Comparison of ENCODE assay signal across 21 cellular contexts in the genomic region with DNA sequence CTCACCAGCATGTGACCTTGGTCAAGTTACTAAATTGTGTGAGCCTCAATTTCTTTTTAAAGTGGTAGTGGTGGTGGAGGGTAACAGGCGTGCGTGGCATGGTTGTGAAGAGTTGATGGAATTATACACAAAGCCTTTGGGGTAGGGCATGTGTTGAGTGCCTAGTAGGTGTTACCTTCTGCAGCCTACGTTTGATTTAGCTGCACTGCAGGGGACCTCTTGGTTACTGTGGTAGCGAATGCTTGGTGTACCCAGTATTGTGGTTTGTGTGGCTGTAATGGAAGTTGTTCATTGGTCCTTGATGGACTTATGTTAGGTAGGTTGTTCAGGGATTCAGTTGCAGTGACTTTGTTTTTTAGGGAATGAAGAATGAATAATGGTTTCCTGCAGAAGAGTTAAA. TPM values are rescaled to one million over a fixed set of nuclear protein-coding genes. Genes with fewer than 3 reads are reported as not detected.
DNase-seq lines count a peak whose midpoint lies in the region; ATAC-seq and TF ChIP-seq lines count a peak whose summit lies in the region.
"Had no signal": no experiment of that assay in that cellular context is flagged by ENCODE, and none has a peak within 500 bp of the region (broad histone marks: within the 10 kb centered on the region; RNA-seq: fewer than 3 reads in every experiment).

No MANE protein-coding gene starts in this region.

- H3K4me3 Mint-ChIP-seq in activated CD8-positive, alpha-beta memory T cell treated with anti-CD3 and anti-CD28 coated beads, Interleukin-2, amount 10 ng/mL, durations not matched to agents 7 days and 5 days = no peak overlapping the region
- peak overlapping the region in 2 of 3 donors; percentile 25 to 66 for H3K4me3 Mint-ChIP-seq in T-cell
- no peak overlapping the region for H3K4me3 Mint-ChIP-seq in chondrocyte (ENCODE audit: unreplicated experiment)
- no peak overlapping the region for H3K4me3 Mint-ChIP-seq in stimulated activated effector memory CD8-positive, alpha-beta T cell treated with anti-CD3 and anti-CD28 coated beads, Interleukin-12 subunit alpha, Interleukin-12 subunit beta, amount 100 ng/mL, for 72 hours

- H3K9me3 ChIP-seq in psoas muscle = no peaks in the 10 kb centered on the region
- H3K9me3 ChIP-seq: A549, MG63, SK-N-SH had no signal

- no peak overlapping the region for H3K27ac ChIP-seq in psoas muscle
- H3K27ac ChIP-seq: A549 had no signal

- POLR2A ChIA-PET in T-cell (lab: Charles Lee) = no interaction called here

- no peaks in the 10 kb centered on the region for H3K27me3 Mint-ChIP-seq in activated CD8-positive, alpha-beta memory T cell treated with anti-CD3 and anti-CD28 coated beads, Interleukin-2, amount 10 ng/mL, durations not matched to agents 7 days and 5 days
- H3K27me3 Mint-ChIP-seq in T-cell = no peaks in the 10 kb centered on the region
- no peaks in the 10 kb centered on the region for H3K27me3 Mint-ChIP-seq in chondrocyte (ENCODE audit: low read depth)

- H3K36me3 Mint-ChIP-seq in activated CD8-positive, alpha-beta memory T cell treated with anti-CD3 and anti-CD28 coated beads, Interleukin-2, amount 10 ng/mL, durations not matched to agents 7 days and 5 days = peaks cover 68% of the 10 kb centered on the region
- peaks cover 43% of the 10 kb centered on the region for H3K36me3 Mint-ChIP-seq in T-cell
- H3K36me3 Mint-ChIP-seq in chondrocyte (ENCODE audit: low read depth) = peaks cover 24% of the 10 kb centered on the region
- H3K36me3 Mint-ChIP-seq in stimulated activated effector memory CD8-positive, alpha-beta T cell treated with anti-CD3 and anti-CD28 coated beads, Interleukin-12 subunit alpha, Interleukin-12 subunit beta, amount 100 ng/mL, for 72 hours = peaks cover 100% of the 10 kb centered on the region

- H3K27me3 ChIP-seq in psoas muscle (ENCODE audit: insufficient read depth in 3 of 3, low read length in 2 of 3) = no peaks in the 10 kb centered on the region
- H3K27me3 ChIP-seq: MG63 had no signal

- peaks cover 65% of the 10 kb centered on the region for H3K4me1 Mint-ChIP-seq in activated CD8-positive, alpha-beta memory T cell treated with anti-CD3 and anti-CD28 coated beads, Interleukin-2, amount 10 ng/mL, durations not matched to agents 7 days and 5 days
- peaks cover 71 to 74% (median 72%) of the 10 kb centered on the region in 3 donors for H3K4me1 Mint-ChIP-seq in T-cell
- H3K4me1 Mint-ChIP-seq in chondrocyte (ENCODE audit: low read depth) = peaks cover 19% of the 10 kb centered on the region
- peaks cover 63% of the 10 kb centered on the region for H3K4me1 Mint-ChIP-seq in stimulated activated effector memory CD8-positive, alpha-beta T cell treated with anti-CD3 and anti-CD28 coated beads, Interleukin-12 subunit alpha, Interleukin-12 subunit beta, amount 100 ng/mL, for 72 hours

- H3K4me1 ChIP-seq in psoas muscle = peaks cover 26% of the 10 kb centered on the region
- H3K4me1 ChIP-seq: A549 had no signal

- DNase-seq in activated CD8-positive, alpha-beta memory T cell treated with anti-CD3 and anti-CD28 coated beads, Interleukin-2, amount 10 ng/mL, durations not matched to agents 7 days and 5 days = no peak
- DNase-seq in activated CD8-positive, alpha-beta memory T cell treated with anti-CD3 and anti-CD28 coated beads, Interleukin-2, amount 50 U/mL, for 4 hours = no peak
- DNase-seq in T-cell (no peak), chondrocyte (ENCODE audit: low spot score) (peak; percentile 5), psoas muscle (no peak), NCI-H1930 (lab: John Stamatoyannopoulos, UW) (no peak), NCI-H524 (lab: John Stamatoyannopoulos, UW) (no peak)
- DNase-seq in stimulated activated effector memory CD8-positive, alpha-beta T cell treated with anti-CD3 and anti-CD28 coated beads, Interleukin-12 subunit alpha, Interleukin-12 subunit beta, amount 100 ng/mL, for 72 hours (ENCODE audit: low spot score in 2 of 2) = no peak
- DNase-seq: erythroblast; GOT3; mesenchymal stem cell; MG63; NCI-H187; NCI-H526; nucleus accumbens; PC-3; SK-N-SH; stimulated activated CD4-positive, alpha-beta T cell treated with anti-CD3 and anti-CD28 coated beads, Interleukin-4, amount 100 ng/mL, for 4 hours had no signal

- CTCF ChIA-PET in activated CD8-positive, alpha-beta memory T cell treated with anti-CD3 and anti-CD28 coated beads, Interleukin-2, amount 10 ng/mL, durations not matched to agents 7 days and 5 days (lab: Charles Lee) = interaction anchor here (2.2 to 3.4 kb wide), 2 partner anchors 9 to 100 kb away, joined by 7 to 16 read pairs; partner anchors contain the start of gene MYO1F
- CTCF ChIA-PET in T-cell (lab: Charles Lee) = interaction anchor here in 1 of 2 donors (0.6 kb wide), 1 partner anchor 58 kb away, joined by 5 read pairs; no protein-coding TSS in a partner anchor

- peak overlapping the region; percentile 54 for H3K27ac Mint-ChIP-seq in activated CD8-positive, alpha-beta memory T cell treated with anti-CD3 and anti-CD28 coated beads, Interleukin-2, amount 10 ng/mL, durations not matched to agents 7 days and 5 days
- H3K27ac Mint-ChIP-seq in T-cell = peak overlapping the region; percentile 71 to 90
- peak overlapping the region; percentile 38 for H3K27ac Mint-ChIP-seq in chondrocyte (ENCODE audit: unreplicated experiment)
- peak overlapping the region; percentile 74 for H3K27ac Mint-ChIP-seq in stimulated activated effector memory CD8-positive, alpha-beta T cell treated with anti-CD3 and anti-CD28 coated beads, Interleukin-12 subunit alpha, Interleukin-12 subunit beta, amount 100 ng/mL, for 72 hours

- WGBS in psoas muscle, 3 donors = 78 to 87% (median 78%) methylated on average over 4 of the region's 4 CpGs

- no peak overlapping the region for H3K4me3 ChIP-seq in psoas muscle
- H3K4me3 ChIP-seq: A549, coronary artery, MG63 had no signal

- peaks cover 11 to 79% of the 10 kb centered on the region in 2 donors for H3K36me3 ChIP-seq in psoas muscle (ENCODE audit: insufficient read depth in 1 of 2, low read depth in 1 of 2)

- H3K9me3 Mint-ChIP-seq in activated CD8-positive, alpha-beta memory T cell treated with anti-CD3 and anti-CD28 coated beads, Interleukin-2, amount 10 ng/mL, durations not matched to agents 7 days and 5 days (ENCODE audit: low read depth) = no peaks in the 10 kb centered on the region
- no peaks in the 10 kb centered on the region for H3K9me3 Mint-ChIP-seq in T-cell
- H3K9me3 Mint-ChIP-seq in chondrocyte (ENCODE audit: low read depth) = no peaks in the 10 kb centered on the region
- no peaks in the 10 kb centered on the region for H3K9me3 Mint-ChIP-seq in stimulated activated effector memory CD8-positive, alpha-beta T cell treated with anti-CD3 and anti-CD28 coated beads, Interleukin-12 subunit alpha, Interleukin-12 subunit beta, amount 100 ng/mL, for 72 hours

- intact Hi-C loops in psoas muscle (cut with DNase I) = no loop called here

- no peak for ATAC-seq in activated CD8-positive, alpha-beta memory T cell treated with anti-CD3 and anti-CD28 coated beads, Interleukin-2, amount 10 ng/mL, durations not matched to agents 7 days and 5 days
- ATAC-seq in T-cell (replicated peaks in 1 of 4) (peak in 1 of 4 experiments; percentile 25), psoas muscle (no peak)
- ATAC-seq in stimulated activated effector memory CD8-positive, alpha-beta T cell treated with anti-CD3 and anti-CD28 coated beads, Interleukin-12 subunit alpha, Interleukin-12 subunit beta, amount 100 ng/mL, for 72 hours = no peak
- ATAC-seq: A549, PC-3 had no signal

- TF ChIP-seq CTCF in chondrocyte (IDR thresholded peaks at IDR 0.05) = no peak
- TF ChIP-seq CTCF in psoas muscle (IDR thresholded peaks at IDR 0.05) = no peak

RNA-seq across cellular contexts. Expression of gene PRAM1, which starts 24.6 kb away (rescaled TPM):
- 1 to 10 TPM in 1 of 2 experiments, under 1 TPM in 1; 0.59 to 1.4 TPM for total RNA-seq in activated CD8-positive, alpha-beta memory T cell treated with anti-CD3 and anti-CD28 coated beads, Interleukin-2, amount 10 ng/mL, durations not matched to agents 7 days and 5 days
- total RNA-seq in T-cell = 1 to 10 TPM; 2.2 to 5.1 (median 3.8) TPM
- 0.20 to 0.46 TPM in 2 of 3 replicates, not detected in the other for total RNA-seq in chondrocyte
- total RNA-seq in psoas muscle = under 1 TPM; 0.22 to 0.65 (median 0.49) TPM
- under 1 TPM in 2 of 3 donors, not detected in 1; 0.27 to 0.29 TPM for polyA plus RNA-seq in psoas muscle
- total RNA-seq: Daoy, PC-3 had no signal

RNA-seq across cellular contexts. Expression of gene HNRNPM, which starts 33.1 kb away (rescaled TPM):
- total RNA-seq in activated CD8-positive, alpha-beta memory T cell treated with anti-CD3 and anti-CD28 coated beads, Interleukin-2, amount 10 ng/mL, durations not matched to agents 7 days and 5 days = 100 to 1,000 TPM; 226 to 309 TPM
- total RNA-seq in T-cell (100 to 1,000 TPM; 200 to 272 (median 213) TPM), chondrocyte (111 to 185 TPM (median 116 TPM) in 3 replicates), psoas muscle (10 to 100 TPM; 73.2 to 92.2 (median 84.1) TPM)
- polyA plus RNA-seq in psoas muscle = 100 to 1,000 TPM in 2 of 3 donors, 10 to 100 TPM in 1; 53.2 to 146 (median 118) TPM

RNA-seq across cellular contexts. Expression of gene ZNF414, which starts 36.1 kb away (rescaled TPM):
- 10 to 100 TPM; 23.8 to 38.5 TPM for total RNA-seq in activated CD8-positive, alpha-beta memory T cell treated with anti-CD3 and anti-CD28 coated beads, Interleukin-2, amount 10 ng/mL, durations not matched to agents 7 days and 5 days
- 10 to 100 TPM; 34.4 to 78.6 (median 67.2) TPM for total RNA-seq in T-cell
- 22.0 to 26.8 TPM (median 25.3 TPM) in 3 replicates for total RNA-seq in chondrocyte
- 10 to 100 TPM; 15.6 to 19.3 (median 17.8) TPM for total RNA-seq in psoas muscle
- 10 to 100 TPM; 10.4 to 21.6 (median 17.8) TPM for polyA plus RNA-seq in psoas muscle

Comparison
In these comparisons a context has a peak if more than half of its experiments do, and no peak if none do; other contexts are left out.
1. H3K4me3 Mint-ChIP-seq: peak in T-cell (2 of 3); none in activated CD8-positive, alpha-beta memory T cell treated with anti-CD3 and anti-CD28 coated beads, Interleukin-2, amount 10 ng/mL, durations not matched to agents 7 days and 5 days (single experiment), chondrocyte (single experiment) and stimulated activated effector memory CD8-positive, alpha-beta T cell treated with anti-CD3 and anti-CD28 coated beads, Interleukin-12 subunit alpha, Interleukin-12 subunit beta, amount 100 ng/mL, for 72 hours (single experiment).
2. Peak in every context shown above with its lines, with median percentiles within 50 percentile points of each other: H3K27ac Mint-ChIP-seq.